ENCODE assay signal across 8 cellular contexts in the genomic region with DNA sequence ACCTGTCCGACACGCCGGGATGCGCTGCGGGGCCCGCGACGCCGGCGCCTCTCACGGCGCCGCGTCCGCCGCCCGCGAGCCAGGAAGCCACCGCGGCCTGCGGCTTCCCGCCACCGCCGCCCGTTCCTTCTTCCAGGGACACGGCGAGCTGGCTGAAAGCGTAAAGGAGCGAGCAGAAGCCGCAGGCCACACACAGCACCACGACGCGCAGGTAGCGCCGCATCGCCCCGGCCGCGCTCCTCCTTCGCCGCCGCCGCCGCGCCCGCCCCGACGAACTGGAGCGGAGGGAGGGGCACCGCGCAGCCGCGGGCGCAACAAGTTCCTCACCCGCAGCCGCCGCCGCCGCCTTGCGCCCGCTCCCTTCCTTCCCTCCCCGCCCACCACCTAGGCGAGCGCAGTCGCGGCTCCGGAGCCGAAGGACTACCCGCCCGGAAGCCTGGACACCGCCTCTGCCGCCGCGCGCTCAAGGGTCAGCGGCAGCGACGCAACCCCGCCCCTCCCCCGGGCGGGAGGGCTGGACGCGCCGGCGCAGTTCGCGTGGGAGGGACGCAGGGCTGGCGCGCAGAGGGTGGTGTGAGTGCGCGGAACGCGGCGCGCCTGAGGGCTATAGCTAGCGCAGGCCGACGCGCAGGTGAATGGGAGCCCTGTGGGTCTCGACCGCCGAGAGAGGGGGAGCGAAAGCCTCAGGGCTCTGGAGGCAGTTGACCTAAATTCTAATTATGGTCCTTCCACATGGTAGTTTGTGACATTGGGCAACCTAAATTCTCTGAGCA. TPM values are rescaled to one million over a fixed set of nuclear protein-coding genes. Genes with fewer than 3 reads are reported as not detected.
DNase-seq lines count a peak whose midpoint lies in the region; ATAC-seq, FAIRE-seq and TF ChIP-seq lines count a peak whose summit lies in the region.

A gene with protein sequence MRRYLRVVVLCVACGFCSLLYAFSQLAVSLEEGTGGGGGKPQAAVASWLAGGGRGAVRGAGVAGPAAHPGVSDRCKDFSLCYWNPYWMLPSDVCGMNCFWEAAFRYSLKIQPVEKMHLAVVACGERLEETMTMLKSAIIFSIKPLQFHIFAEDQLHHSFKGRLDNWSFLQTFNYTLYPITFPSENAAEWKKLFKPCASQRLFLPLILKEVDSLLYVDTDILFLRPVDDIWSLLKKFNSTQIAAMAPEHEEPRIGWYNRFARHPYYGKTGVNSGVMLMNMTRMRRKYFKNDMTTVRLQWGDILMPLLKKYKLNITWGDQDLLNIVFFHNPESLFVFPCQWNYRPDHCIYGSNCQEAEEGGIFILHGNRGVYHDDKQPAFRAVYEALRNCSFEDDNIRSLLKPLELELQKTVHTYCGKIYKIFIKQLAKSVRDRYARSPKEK (minus strand): TSS at position 451 of the 773 bp plus-strand sequence. CDS start 228 bp downstream, at position 223.

- H3K4me3 ChIP-seq in heart right ventricle (peak within 1 kb of the TSS; percentile 49 to 87 (median 76)), upper lobe of left lung (peak within 1 kb of the TSS; percentile 56 to 92 (median 76))

- FAIRE-seq in GM12891 (lab: Jason Lieb, UNC): peak; percentile 99

- H3K27ac ChIP-seq in heart right ventricle (peak within 1 kb of the TSS; percentile 55 to 91 (median 88)), upper lobe of left lung (peak within 1 kb of the TSS; percentile 87 to 92 (median 90))

- ATAC-seq in HG02763 (IDR thresholded peaks at IDR 0.05; ENCODE audit: unreplicated experiment) (peak; percentile 93), heart right ventricle (peak; percentile 98 to 100 (median 99)), upper lobe of left lung (ENCODE audit: low FRiP score in 2 of 2) (peak; percentile 99)

- H3K36me3 ChIP-seq in heart right ventricle (no peaks in the 10 kb centered on the region), upper lobe of left lung (no peaks in the 10 kb centered on the region)

- TF ChIP-seq CTCF in heart right ventricle (IDR thresholded peaks at IDR 0.05): peak in 2 of 9 donors; percentile 13 to 17
- TF ChIP-seq CTCF in upper lobe of left lung (IDR thresholded peaks at IDR 0.05): peak in 2 of 6 experiments; percentile 21 to 28

- intact Hi-C loops in heart right ventricle (cut with DNase I) (loop anchor here in 9 of 10 donors (2.0 to 10.0 kb wide), 8 partner anchors 90 to 440 kb away; a partner anchor contains a TSS), posterior vena cava (cut with DNase I) (loop anchor here in 1 of 2 donors (10.0 kb wide), 2 partner anchors 90 to 180 kb away; a partner anchor contains a TSS)

- DNase-seq in GM12891 (ENCODE audit: insufficient read length, low spot score) (peak; percentile 78), NCI-H1417 treated with DMSO at 0.1 percent for 48 hours (lab: John Stamatoyannopoulos, UW) (peak; percentile 86), T follicular helper cell (ENCODE audit: low read depth) (peak; percentile 58), amniotic epithelial cell (ENCODE audit: low read depth) (peak; percentile 89), heart right ventricle (peak; percentile 93 to 95), posterior vena cava (ENCODE audit: low spot score) (peak; percentile 98), upper lobe of left lung (peak; percentile 94 to 98)

- H3K4me1 ChIP-seq in heart right ventricle (peaks cover 0 to 40% (median 29%) of the 10 kb centered on the region in 9 donors), upper lobe of left lung (peaks cover 14 to 31% (median 18%) of the 10 kb centered on the region in 4 donors)

- peak in 1 of 4 donors; percentile 69 for TF ChIP-seq EP300 in upper lobe of left lung (IDR thresholded peaks at IDR 0.05)

- TF ChIP-seq POLR2A in GM12891 (IDR thresholded peaks at IDR 0.05; ENCODE audit: low read depth, low read length): peak; percentile 80
- TF ChIP-seq POLR2A in upper lobe of left lung (IDR thresholded peaks at IDR 0.05): peak in 3 of 4 donors; percentile 80 to 88 (median 83)

- 1% methylated on average over 62 to 102 of the region's 104 CpGs for WGBS in heart right ventricle, 2 donors
- 0 to 1% methylated on average over 5 to 67 of the region's 104 CpGs for WGBS in upper lobe of left lung, 2 donors

- H3K27me3 ChIP-seq in heart right ventricle (no peaks in the 10 kb centered on the region), upper lobe of left lung (no peaks in the 10 kb centered on the region)

- H3K9me3 ChIP-seq in heart right ventricle: no peaks in the 10 kb centered on the region
- H3K9me3 ChIP-seq in upper lobe of left lung: no peaks in the 10 kb centered on the region

TF ChIP-seq in GM12891, 5 proteins besides CTCF, POLR2A, EP300 and RAD21:
- no peak for TF ChIP-seq SPI1 (IDR thresholded peaks at IDR 0.05; ENCODE audit: low read depth, low read length)
- peak; percentile 64; the same call in 1 of the 2 replicates for TF ChIP-seq TAF1 (IDR thresholded peaks at IDR 0.05; ENCODE audit: low read depth, low read length)
- peak; percentile 79 for TF ChIP-seq POLR2AphosphoS5 (IDR thresholded peaks at IDR 0.05; ENCODE audit: low read depth, low read length)
- TF ChIP-seq POU2F2 (IDR thresholded peaks at IDR 0.05; ENCODE audit: low read depth, low read length): no peak
- TF ChIP-seq PAX5 (IDR thresholded peaks at IDR 0.05; ENCODE audit: insufficient read depth, low read length, severe bottlenecking): no peak

RNA-seq across cellular contexts. Expression of the gene that starts here (rescaled TPM):
- 3.5 TPM for polyA plus RNA-seq in GM12891 (2012; ENCODE audit: low read depth, missing spikeins)
- total RNA-seq in heart right ventricle: 1 to 10 TPM; 4.2 to 7.8 (median 5.7) TPM
- 1 to 10 TPM; 1.7 to 2.2 TPM for polyA plus RNA-seq in heart right ventricle
- total RNA-seq in posterior vena cava: 10 to 100 TPM in 1 of 2 donors, 1 to 10 TPM in 1; 9.4 to 13.7 TPM
- total RNA-seq in upper lobe of left lung: 10 to 100 TPM; 11.3 to 24.6 (median 12.3) TPM

Comparison
In these comparisons a context has a peak if more than half of its experiments do, and no peak if none do; other contexts are left out.
1. Peak in every context shown above with its lines: DNase-seq, ATAC-seq, H3K4me3 ChIP-seq and H3K27ac ChIP-seq.